In the genomic region with DNA sequence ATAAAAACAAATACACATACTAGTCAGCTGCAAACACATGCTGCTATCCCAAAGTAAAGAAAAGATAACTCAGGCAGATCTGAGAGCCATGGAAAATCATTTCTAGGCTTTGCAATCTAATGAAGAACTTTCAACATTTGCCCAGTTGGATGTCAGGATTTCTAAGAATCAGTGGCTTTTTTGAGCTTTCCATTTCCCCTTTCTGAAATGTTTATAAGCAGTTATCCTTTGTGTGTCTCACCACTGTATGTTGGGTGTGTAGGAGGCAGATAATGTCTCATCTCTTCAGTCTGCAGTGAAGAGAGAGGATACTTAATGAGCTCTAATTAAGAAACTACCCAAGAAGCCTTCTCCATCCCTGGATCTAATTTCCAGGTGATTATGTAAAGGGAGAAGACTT, we compare ENCODE assay signal across 22 cellular contexts. TPM values are rescaled to one million over a fixed set of nuclear protein-coding genes. Genes with fewer than 3 reads are reported as not detected.
"Had no signal": no experiment of that assay in that cellular context is flagged by ENCODE, and none has a peak within 500 bp of the region (broad histone marks: within the 10 kb centered on the region; RNA-seq: fewer than 3 reads in every experiment).

No MANE protein-coding gene starts in this region.

- ATAC-seq: esophagus mucosa; heart left ventricle; left colon; naive thymus-derived CD4-positive, alpha-beta T cell; psoas muscle; right lobe of liver; stimulated activated memory B cell treated with anti-CD40 and anti-IgM and Interleukin-4, amounts not matched to agents 10 μg/mL and 1 μg/mL and 100 μg/mL, for 72 hours; stimulated activated naive CD8-positive, alpha-beta T cell treated with anti-CD3 and anti-CD28 coated beads, Interleukin-15, amount 100 ng/mL, for 72 hours; upper lobe of right lung had no signal

- H3K27me3 ChIP-seq: dorsolateral prefrontal cortex, heart left ventricle, neutrophil, right lobe of liver, spleen, testis, tibial nerve, upper lobe of right lung, vagina had no signal

- H3K36me3 ChIP-seq: heart left ventricle, neutrophil, right lobe of liver, spleen, tibial nerve, upper lobe of right lung, vagina had no signal

- H3K27ac ChIP-seq: dorsolateral prefrontal cortex, heart left ventricle, neutrophil, psoas muscle, right lobe of liver, spleen, testis, tibial nerve, upper lobe of right lung, vagina had no signal

- H3K4me3 ChIP-seq: dorsolateral prefrontal cortex, heart left ventricle, psoas muscle, right lobe of liver, spleen, testis, tibial nerve, upper lobe of right lung, vagina had no signal

- DNase-seq: dorsolateral prefrontal cortex; effector memory CD4-positive, alpha-beta T cell; heart left ventricle; hippocampal formation; left colon; mesendoderm; naive thymus-derived CD4-positive, alpha-beta T cell; psoas muscle; retina; right lobe of liver; spleen; stimulated activated CD4-positive, alpha-beta T cell treated with anti-CD3 and anti-CD28 coated beads, Interleukin-15, amount 100 ng/mL, for 24 hours; stimulated activated CD4-positive, alpha-beta T cell treated with anti-CD3 and anti-CD28 coated beads, Interleukin-1b, Interleukin-23, amount 100 ng/mL, for 48 hours; stimulated activated CD4-positive, alpha-beta T cell treated with anti-CD3 and anti-CD28 coated beads, Interleukin-4, amount 100 ng/mL, for 24 hours; stimulated activated naive CD8-positive, alpha-beta T cell treated with anti-CD3 and anti-CD28 coated beads, Interleukin-15, amount 100 ng/mL, for 72 hours; testis; upper lobe of right lung had no signal

- H3K4me1 ChIP-seq: psoas muscle, right lobe of liver, spleen, testis, tibial nerve, upper lobe of right lung, vagina had no signal

- H3K9me3 ChIP-seq: heart left ventricle, neutrophil, psoas muscle, right lobe of liver, spleen, testis, tibial nerve, upper lobe of right lung, vagina had no signal

RNA-seq across cellular contexts. Expression of a gene that starts 43.6 kb away (rescaled TPM):
- total RNA-seq: right lobe of liver had no signal
- polyA plus RNA-seq: naive thymus-derived CD4-positive, alpha-beta T cell had no signal
